ENCODE assay signal across 1 cellular context in the genomic region with DNA sequence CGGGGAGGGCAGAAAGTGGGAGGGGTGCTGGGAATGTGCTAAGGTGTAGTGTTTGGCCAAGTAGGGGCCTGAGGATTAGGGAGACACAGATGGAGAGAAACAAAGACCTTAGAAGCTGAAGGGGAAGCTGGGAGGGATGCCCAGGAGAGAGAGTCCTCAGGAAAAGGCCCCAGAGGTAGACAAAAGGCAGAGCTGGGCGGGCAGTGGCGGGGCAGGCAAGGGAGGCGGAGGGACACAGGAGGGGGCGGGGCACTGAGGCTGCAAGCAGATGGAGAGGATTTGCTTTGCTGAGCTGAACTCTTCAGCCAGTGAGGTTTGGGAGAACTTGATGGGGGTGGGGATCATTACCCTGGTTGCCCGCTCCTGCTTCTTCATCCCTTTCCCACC.
TF ChIP-seq lines count a peak whose summit lies in the region.

No MANE protein-coding gene starts in this region.

TF ChIP-seq in endothelial cell of umbilical vein, 7 proteins besides CTCF, POLR2A, EP300 and RAD21:
- TF ChIP-seq FOS (IDR thresholded peaks at IDR 0.05; ENCODE audit: borderline replicate concordance, insufficient read depth, low read length): no peak
- TF ChIP-seq JUN (IDR thresholded peaks at IDR 0.05; ENCODE audit: borderline replicate concordance, insufficient read depth, insufficient read length, low read depth): no peak
- TF ChIP-seq, protein P1, sequence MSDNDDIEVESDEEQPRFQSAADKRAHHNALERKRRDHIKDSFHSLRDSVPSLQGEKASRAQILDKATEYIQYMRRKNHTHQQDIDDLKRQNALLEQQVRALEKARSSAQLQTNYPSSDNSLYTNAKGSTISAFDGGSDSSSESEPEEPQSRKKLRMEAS (IDR thresholded peaks at IDR 0.05; ENCODE audit: insufficient read depth, insufficient read length): no peak
- TF ChIP-seq EZH2 (IDR thresholded peaks at IDR 0.05; ENCODE audit: borderline replicate concordance, low read depth, low read length, severe bottlenecking): no peak
- no peak for TF ChIP-seq POLR2AphosphoS5 (IDR thresholded peaks at IDR 0.05; ENCODE audit: insufficient read depth, low read depth, low read length)
- TF ChIP-seq GATA2 (IDR thresholded peaks at IDR 0.05; ENCODE audit: insufficient read depth, insufficient read length, low read depth, low read length): no peak
- no peak for TF ChIP-seq MYC (IDR thresholded peaks at IDR 0.05; ENCODE audit: low read depth, low read length)
